In genomic region chr13:41061914-41062837, GRCh38 we compare ENCODE assay signal across 8 cellular contexts. TPM values are rescaled to one million over a fixed set of nuclear protein-coding genes. Genes with fewer than 3 reads are reported as not detected.
A peak's percentile ranks its signal among the peaks of the same experiment; 100 is the strongest.
DNase-seq lines count a peak whose midpoint lies in the region; ATAC-seq lines count a peak whose summit lies in the region.

No MANE protein-coding gene starts in this region.

- peak overlapping the region; percentile 81 for H3K4me3 ChIP-seq in Jurkat, Clone E6-1 (ENCODE audit: low read length)

- DNase-seq in NCI-H1105 treated with DMSO at 0.1 percent for 48 hours (lab: John Stamatoyannopoulos, UW) = peak; percentile 41
- no peak for DNase-seq in NCI-H1105 (lab: John Stamatoyannopoulos, UW)
- no peak for DNase-seq in Jurkat, Clone E6-1 (ENCODE audit: low read depth, low spot score)
- no peak for DNase-seq in activated naive CD4-positive, alpha-beta T cell treated with anti-CD3 and anti-CD28 coated beads, Interleukin-2, amount 50 U/mL, for 72 hours (ENCODE audit: low spot score in 2 of 2)
- DNase-seq in glomerular visceral epithelial cell (ENCODE audit: extremely low spot score) = peak; percentile 78
- peak; percentile 75 for DNase-seq in pons (ENCODE audit: low spot score)
- no peak for DNase-seq in DMS153 treated with DMSO at 0.1 percent for 48 hours (lab: John Stamatoyannopoulos, UW; ENCODE audit: unreplicated experiment)

- H3K27ac Mint-ChIP-seq in activated naive CD4-positive, alpha-beta T cell treated with anti-CD3 and anti-CD28 coated beads, Interleukin-2, amount 50 U/mL, for 72 hours = peak overlapping the region; percentile 98 to 100

- H3K36me3 Mint-ChIP-seq in activated naive CD4-positive, alpha-beta T cell treated with anti-CD3 and anti-CD28 coated beads, Interleukin-2, amount 50 U/mL, for 72 hours = peaks cover 12 to 21% of the 10 kb centered on the region in 2 donors

- H3K9me3 Mint-ChIP-seq in activated naive CD4-positive, alpha-beta T cell treated with anti-CD3 and anti-CD28 coated beads, Interleukin-2, amount 50 U/mL, for 72 hours = no peaks in the 10 kb centered on the region

- ATAC-seq in GM21825 (IDR thresholded peaks at IDR 0.05; ENCODE audit: unreplicated experiment) = peak; percentile 33
- ATAC-seq in activated naive CD4-positive, alpha-beta T cell treated with anti-CD3 and anti-CD28 coated beads, Interleukin-2, amount 50 U/mL, for 72 hours = peak; percentile 23 to 39

RNA-seq across cellular contexts. Expression of gene WBP4, which starts 0.9 kb away (rescaled TPM):
- 16.8 TPM for polyA plus RNA-seq in Jurkat, Clone E6-1 (2012; ENCODE audit: insufficient read depth, insufficient read length)
- total RNA-seq in activated naive CD4-positive, alpha-beta T cell treated with anti-CD3 and anti-CD28 coated beads, Interleukin-2, amount 50 U/mL, for 72 hours = 10 to 100 TPM in 1 of 2 donors, 1 to 10 TPM in 1; 5.5 to 11.4 TPM

RNA-seq across cellular contexts. Expression of gene ELF1, which starts 43.1 kb away (rescaled TPM):
- 78.5 TPM for polyA plus RNA-seq in Jurkat, Clone E6-1 (2012; ENCODE audit: insufficient read depth, insufficient read length)
- total RNA-seq in activated naive CD4-positive, alpha-beta T cell treated with anti-CD3 and anti-CD28 coated beads, Interleukin-2, amount 50 U/mL, for 72 hours = 10 to 100 TPM; 62.0 to 86.2 TPM

Comparison
In these comparisons a context has a peak if more than half of its experiments do, and no peak if none do; other contexts are left out.
1. DNase-seq: peak in NCI-H1105 treated with DMSO at 0.1 percent for 48 hours (single experiment), glomerular visceral epithelial cell (single experiment) and pons (single experiment); none in NCI-H1105 (single experiment), Jurkat, Clone E6-1 (single experiment), activated naive CD4-positive, alpha-beta T cell treated with anti-CD3 and anti-CD28 coated beads, Interleukin-2, amount 50 U/mL, for 72 hours (0 of 2) and DMS153 treated with DMSO at 0.1 percent for 48 hours (single experiment).